Comparison of ENCODE assay signal across 1 cellular context in genomic region chr17:66468241-66469087, GRCh38.
TF ChIP-seq lines count a peak whose summit lies in the region.

No MANE protein-coding gene starts in this region.

TF ChIP-seq in K562, 482 proteins besides CTCF, POLR2A, EP300 and RAD21 (continued from another document and continues in another):
- no peak for TF ChIP-seq ZBTB40 (IDR thresholded peaks at IDR 0.05)
- TF ChIP-seq ZBTB40 (CRISPR knock-in tag; IDR thresholded peaks at IDR 0.05), result no peak
- TF ChIP-seq THRA (IDR thresholded peaks at IDR 0.05), result no peak
- TF ChIP-seq PRPF4 (IDR thresholded peaks at IDR 0.05; ENCODE audit: insufficient read depth, low read depth, low read length, poor library complexity, severe bottlenecking), result no peak
- TF ChIP-seq MEF2A (IDR thresholded peaks at IDR 0.05; ENCODE audit: control insufficient read depth, low read depth, low read length), result no peak
- TF ChIP-seq MLLT1 (IDR thresholded peaks at IDR 0.05), result no peak
- TF ChIP-seq FOXJ3 (CRISPR knock-in tag; IDR thresholded peaks at IDR 0.05), result no peak
- TF ChIP-seq ZC3H11A (IDR thresholded peaks at IDR 0.05; ENCODE audit: low read depth, low read length), result no peak
- TF ChIP-seq, protein P1, sequence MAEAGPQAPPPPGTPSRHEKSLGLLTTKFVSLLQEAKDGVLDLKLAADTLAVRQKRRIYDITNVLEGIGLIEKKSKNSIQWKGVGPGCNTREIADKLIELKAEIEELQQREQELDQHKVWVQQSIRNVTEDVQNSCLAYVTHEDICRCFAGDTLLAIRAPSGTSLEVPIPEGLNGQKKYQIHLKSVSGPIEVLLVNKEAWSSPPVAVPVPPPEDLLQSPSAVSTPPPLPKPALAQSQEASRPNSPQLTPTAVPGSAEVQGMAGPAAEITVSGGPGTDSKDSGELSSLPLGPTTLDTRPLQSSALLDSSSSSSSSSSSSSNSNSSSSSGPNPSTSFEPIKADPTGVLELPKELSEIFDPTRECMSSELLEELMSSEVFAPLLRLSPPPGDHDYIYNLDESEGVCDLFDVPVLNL (CRISPR knock-in tag; IDR thresholded peaks at IDR 0.05; ENCODE audit: low read depth), result no peak
- TF ChIP-seq, protein P2, sequence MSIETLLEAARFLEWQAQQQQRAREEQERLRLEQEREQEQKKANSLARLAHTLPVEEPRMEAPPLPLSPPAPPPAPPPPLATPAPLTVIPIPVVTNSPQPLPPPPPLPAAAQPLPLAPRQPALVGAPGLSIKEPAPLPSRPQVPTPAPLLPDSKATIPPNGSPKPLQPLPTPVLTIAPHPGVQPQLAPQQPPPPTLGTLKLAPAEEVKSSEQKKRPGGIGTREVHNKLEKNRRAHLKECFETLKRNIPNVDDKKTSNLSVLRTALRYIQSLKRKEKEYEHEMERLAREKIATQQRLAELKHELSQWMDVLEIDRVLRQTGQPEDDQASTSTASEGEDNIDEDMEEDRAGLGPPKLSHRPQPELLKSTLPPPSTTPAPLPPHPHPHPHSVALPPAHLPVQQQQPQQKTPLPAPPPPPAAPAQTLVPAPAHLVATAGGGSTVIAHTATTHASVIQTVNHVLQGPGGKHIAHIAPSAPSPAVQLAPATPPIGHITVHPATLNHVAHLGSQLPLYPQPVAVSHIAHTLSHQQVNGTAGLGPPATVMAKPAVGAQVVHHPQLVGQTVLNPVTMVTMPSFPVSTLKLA (conservative IDR thresholded peaks at IDR 0.05), result peak; percentile 64 to 74
- TF ChIP-seq MBD2 (IDR thresholded peaks at IDR 0.05; ENCODE audit: borderline replicate concordance, low read depth), result no peak; the same call in 1 of the 2 replicates
- TF ChIP-seq GATAD2B (IDR thresholded peaks at IDR 0.05; ENCODE audit: borderline replicate concordance), result peak; percentile 71; the same call in 1 of the 2 replicates
- no peak for TF ChIP-seq TCFL5 (CRISPR knock-in tag; conservative IDR thresholded peaks at IDR 0.05)
- TF ChIP-seq, protein P3, sequence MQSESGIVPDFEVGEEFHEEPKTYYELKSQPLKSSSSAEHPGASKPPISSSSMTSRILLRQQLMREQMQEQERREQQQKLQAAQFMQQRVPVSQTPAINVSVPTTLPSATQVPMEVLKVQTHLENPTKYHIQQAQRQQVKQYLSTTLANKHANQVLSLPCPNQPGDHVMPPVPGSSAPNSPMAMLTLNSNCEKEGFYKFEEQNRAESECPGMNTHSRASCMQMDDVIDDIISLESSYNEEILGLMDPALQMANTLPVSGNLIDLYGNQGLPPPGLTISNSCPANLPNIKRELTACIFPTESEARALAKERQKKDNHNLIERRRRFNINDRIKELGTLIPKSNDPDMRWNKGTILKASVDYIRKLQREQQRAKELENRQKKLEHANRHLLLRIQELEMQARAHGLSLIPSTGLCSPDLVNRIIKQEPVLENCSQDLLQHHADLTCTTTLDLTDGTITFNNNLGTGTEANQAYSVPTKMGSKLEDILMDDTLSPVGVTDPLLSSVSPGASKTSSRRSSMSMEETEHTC (IDR thresholded peaks at IDR 0.05), result peak; percentile 90; the same call in 1 of the 2 replicates
- peak in 1 of 2 experiments; percentile 57; a peak in 3 of 4 replicates for TF ChIP-seq HDAC1 (IDR thresholded peaks at IDR 0.05)
- TF ChIP-seq PRMT5 (CRISPR knock-in tag; IDR thresholded peaks at IDR 0.05), result no peak
- no peak for TF ChIP-seq CHD1 (IDR thresholded peaks at IDR 0.05; ENCODE audit: low read length)
- no peak for TF ChIP-seq ZNF717 (CRISPR knock-in tag; IDR thresholded peaks at IDR 0.05)
- no peak for TF ChIP-seq GABPB2 (CRISPR knock-in tag; conservative IDR thresholded peaks at IDR 0.05)
- TF ChIP-seq CSDE1 (IDR thresholded peaks at IDR 0.05), result no peak
- TF ChIP-seq SAP30 (IDR thresholded peaks at IDR 0.05; ENCODE audit: borderline replicate concordance, insufficient read depth, low read depth, low read length, poor library complexity, severe bottlenecking), result no peak
- TF ChIP-seq E2F6 (IDR thresholded peaks at IDR 0.05; ENCODE audit: borderline replicate concordance in 1 of 2, extremely low read depth in 1 of 2, insufficient read depth in 1 of 2, insufficient read length in 1 of 2, low read depth in 1 of 2, low read length in 1 of 2, poor library complexity in 1 of 2, severe bottlenecking in 1 of 2), result no peak
- TF ChIP-seq CHD4 (IDR thresholded peaks at IDR 0.05; ENCODE audit: insufficient read depth, insufficient replicate concordance, low read depth, low read length, poor library complexity, severe bottlenecking), result no peak
- no peak for TF ChIP-seq MCM3 (IDR thresholded peaks at IDR 0.05)
- TF ChIP-seq STAG1 (CRISPR knock-in tag; IDR thresholded peaks at IDR 0.05; ENCODE audit: borderline replicate concordance), result no peak
- no peak for TF ChIP-seq ZNF507 (tag; conservative IDR thresholded peaks at IDR 0.05)
- TF ChIP-seq CBFB (CRISPR knock-in tag; IDR thresholded peaks at IDR 0.05), result no peak
- TF ChIP-seq ZNF274 (IDR thresholded peaks at IDR 0.05; ENCODE audit: borderline replicate concordance, low read depth, low read length), result no peak
- peak; percentile 73; the same call in 1 of the 2 replicates for TF ChIP-seq FOXM1 (IDR thresholded peaks at IDR 0.05; ENCODE audit: low read depth)
- TF ChIP-seq FOXM1 (CRISPR knock-in tag; IDR thresholded peaks at IDR 0.05; ENCODE audit: low read depth), result no peak
- no peak for TF ChIP-seq SMARCB1 (IDR thresholded peaks at IDR 0.05; ENCODE audit: insufficient read length, low read depth)
- no peak for TF ChIP-seq ARNT (IDR thresholded peaks at IDR 0.05)
- TF ChIP-seq C11orf30 (IDR thresholded peaks at IDR 0.05; ENCODE audit: low read depth), result no peak
- no peak for TF ChIP-seq TEAD2 (tag; IDR thresholded peaks at IDR 0.05)
- TF ChIP-seq SUPT5H (IDR thresholded peaks at IDR 0.05), result no peak
- peak; percentile 72; the same call in 1 of the 2 replicates for TF ChIP-seq CUX1 (CRISPR knock-in tag; IDR thresholded peaks at IDR 0.05)
